ENCODE assay signal across 1 cellular context in genomic region chr10:70146489-70147488, GRCh38.
A peak's percentile ranks its signal among the peaks of the same experiment; 100 is the strongest.
TF ChIP-seq lines count a peak whose summit lies in the region.

Gene TYSND1 (minus strand): TSS chr10:70146700. CDS start chr10:70146586, 114 bp downstream.

TF ChIP-seq in HepG2, 621 proteins besides CTCF, POLR2A, EP300 and RAD21 (continued from another document and continues in another):
- no peak for TF ChIP-seq ZNF597 (CRISPR knock-in tag; IDR thresholded peaks at IDR 0.05)
- no peak for TF ChIP-seq SP4 (CRISPR knock-in tag; IDR thresholded peaks at IDR 0.05)
- TF ChIP-seq TOE1 (CRISPR knock-in tag; IDR thresholded peaks at IDR 0.05), result no peak
- TF ChIP-seq BRF2 (CRISPR knock-in tag; IDR thresholded peaks at IDR 0.05), result no peak
- TF ChIP-seq IRX3 (CRISPR knock-in tag; IDR thresholded peaks at IDR 0.05; ENCODE audit: borderline replicate concordance, low read depth), result no peak; the same call in 1 of the 2 replicates
- no peak for TF ChIP-seq ZBTB39 (CRISPR knock-in tag; IDR thresholded peaks at IDR 0.05)
- no peak for TF ChIP-seq ATRX (CRISPR knock-in tag; IDR thresholded peaks at IDR 0.05; ENCODE audit: borderline replicate concordance)
- TF ChIP-seq ZNF75D (CRISPR knock-in tag; IDR thresholded peaks at IDR 0.05; ENCODE audit: borderline replicate concordance), result no peak
- TF ChIP-seq ATAD3A (CRISPR knock-in tag; IDR thresholded peaks at IDR 0.05), result no peak
- TF ChIP-seq ZNF441 (CRISPR knock-in tag; IDR thresholded peaks at IDR 0.05; ENCODE audit: borderline replicate concordance), result no peak
- TF ChIP-seq SP1 (IDR thresholded peaks at IDR 0.05), result no peak
- TF ChIP-seq SP1 (CRISPR knock-in tag; IDR thresholded peaks at IDR 0.05), result no peak; the same call in none of the 2 replicates
- TF ChIP-seq SUZ12 (IDR thresholded peaks at IDR 0.05; ENCODE audit: low read depth, low read length), result no peak
- no peak for TF ChIP-seq IRF9 (CRISPR knock-in tag; IDR thresholded peaks at IDR 0.05; ENCODE audit: borderline replicate concordance)
- peak; percentile 26; the same call in 1 of the 2 replicates for TF ChIP-seq ZNF503 (CRISPR knock-in tag; IDR thresholded peaks at IDR 0.05)
- no peak for TF ChIP-seq PBX2 (CRISPR knock-in tag; IDR thresholded peaks at IDR 0.05)
- no peak for TF ChIP-seq ZNF552 (CRISPR knock-in tag; IDR thresholded peaks at IDR 0.05; ENCODE audit: borderline replicate concordance)
- no peak for TF ChIP-seq ZKSCAN5 (CRISPR knock-in tag; IDR thresholded peaks at IDR 0.05)
- peak; percentile 79; the same call in 1 of the 2 replicates for TF ChIP-seq ZNF354B (CRISPR knock-in tag; IDR thresholded peaks at IDR 0.05)
- TF ChIP-seq RBM39 (IDR thresholded peaks at IDR 0.05; ENCODE audit: low read depth, low read length, poor library complexity, severe bottlenecking), result peak; percentile 69
- peak; percentile 78 for TF ChIP-seq ZNF317 (CRISPR knock-in tag; IDR thresholded peaks at IDR 0.05)
- TF ChIP-seq ZNF776 (CRISPR knock-in tag; IDR thresholded peaks at IDR 0.05), result 0 out of 2 replicates have a peak, but pooled peaks have one; percentile 31
- peak; percentile 65 for TF ChIP-seq MYC (CRISPR knock-in tag; IDR thresholded peaks at IDR 0.05; ENCODE audit: borderline replicate concordance)
- no peak for TF ChIP-seq SNRNP70 (IDR thresholded peaks at IDR 0.05; ENCODE audit: low read depth, low read length)
- TF ChIP-seq SMARCC2 (IDR thresholded peaks at IDR 0.05), result no peak
- 0 out of 2 replicates have a peak, but pooled peaks have one; percentile 13 for TF ChIP-seq GLI4 (CRISPR knock-in tag; IDR thresholded peaks at IDR 0.05; ENCODE audit: borderline replicate concordance)
- TF ChIP-seq AKAP8 (CRISPR knock-in tag; IDR thresholded peaks at IDR 0.05), result peak; percentile 13; the same call in 1 of the 2 replicates
- no peak for TF ChIP-seq ARNT (IDR thresholded peaks at IDR 0.05)
- no peak for TF ChIP-seq KLF15 (CRISPR knock-in tag; IDR thresholded peaks at IDR 0.05; ENCODE audit: borderline replicate concordance)
- peak; percentile 31; the same call in 1 of the 2 replicates for TF ChIP-seq RARA (CRISPR knock-in tag; IDR thresholded peaks at IDR 0.05)
- no peak for TF ChIP-seq BHLHE40 (IDR thresholded peaks at IDR 0.05; ENCODE audit: low read length)
- peak; percentile 85 for TF ChIP-seq STAG1 (CRISPR knock-in tag; IDR thresholded peaks at IDR 0.05)
- no peak for TF ChIP-seq FOXP1 (IDR thresholded peaks at IDR 0.05)
- no peak for TF ChIP-seq FOXP1 (CRISPR knock-in tag; IDR thresholded peaks at IDR 0.05)
- no peak for TF ChIP-seq SRSF1 (optimal IDR thresholded peaks at IDR 0.05; ENCODE audit: low read depth, low read length)
- TF ChIP-seq MIER2 (CRISPR knock-in tag; IDR thresholded peaks at IDR 0.05), result no peak
- TF ChIP-seq ZNF496 (CRISPR knock-in tag; IDR thresholded peaks at IDR 0.05; ENCODE audit: insufficient replicate concordance), result no peak
- no peak for TF ChIP-seq JDP2 (CRISPR knock-in tag; IDR thresholded peaks at IDR 0.05; ENCODE audit: borderline replicate concordance)
- TF ChIP-seq ADNP (CRISPR knock-in tag; IDR thresholded peaks at IDR 0.05), result no peak
- no peak for TF ChIP-seq ZNF672 (CRISPR knock-in tag; IDR thresholded peaks at IDR 0.05)
- peak; percentile 76; the same call in 1 of the 2 replicates for TF ChIP-seq ZNF775 (CRISPR knock-in tag; IDR thresholded peaks at IDR 0.05; ENCODE audit: borderline replicate concordance)
- TF ChIP-seq ZBTB33 (CRISPR knock-in tag; IDR thresholded peaks at IDR 0.05), result no peak
- no peak; the same call in 1 of the 2 replicates for TF ChIP-seq GTF3A (CRISPR knock-in tag; conservative IDR thresholded peaks at IDR 0.05)
- TF ChIP-seq ZNF557 (CRISPR knock-in tag; IDR thresholded peaks at IDR 0.05), result no peak
- TF ChIP-seq SNAPC2 (CRISPR knock-in tag; IDR thresholded peaks at IDR 0.05), result no peak
- TF ChIP-seq PAWR (CRISPR knock-in tag; IDR thresholded peaks at IDR 0.05; ENCODE audit: borderline replicate concordance), result peak; percentile 78; the same call in 1 of the 2 replicates
- peak; percentile 64; the same call in 1 of the 2 replicates for TF ChIP-seq TFAP4 (IDR thresholded peaks at IDR 0.05; ENCODE audit: borderline replicate concordance, low read depth)
- TF ChIP-seq ZNF432 (CRISPR knock-in tag; IDR thresholded peaks at IDR 0.05; ENCODE audit: borderline replicate concordance), result no peak
- no peak for TF ChIP-seq ZNF343 (CRISPR knock-in tag; IDR thresholded peaks at IDR 0.05)
- TF ChIP-seq TEF (CRISPR knock-in tag; IDR thresholded peaks at IDR 0.05), result 0 out of 2 replicates have a peak, but pooled peaks have one; percentile 45
- TF ChIP-seq ATF4 (CRISPR knock-in tag; IDR thresholded peaks at IDR 0.05), result no peak
- TF ChIP-seq ATF2 (CRISPR knock-in tag; IDR thresholded peaks at IDR 0.05), result no peak; the same call in 1 of the 2 replicates
- TF ChIP-seq PBX3 (CRISPR knock-in tag; IDR thresholded peaks at IDR 0.05; ENCODE audit: borderline replicate concordance), result peak; percentile 55; the same call in 1 of the 2 replicates
- no peak for TF ChIP-seq ZBTB38 (CRISPR knock-in tag; IDR thresholded peaks at IDR 0.05)
- peak; percentile 68; the same call in 1 of the 2 replicates for TF ChIP-seq SMAD3 (CRISPR knock-in tag; IDR thresholded peaks at IDR 0.05)
- peak; percentile 85; the same call in 1 of the 2 replicates for TF ChIP-seq ZNF766 (CRISPR knock-in tag; IDR thresholded peaks at IDR 0.05; ENCODE audit: borderline replicate concordance)
- TF ChIP-seq DNMT3B (CRISPR knock-in tag; conservative IDR thresholded peaks at IDR 0.05), result no peak
